ENCODE assay signal across 8 cellular contexts in the genomic region with DNA sequence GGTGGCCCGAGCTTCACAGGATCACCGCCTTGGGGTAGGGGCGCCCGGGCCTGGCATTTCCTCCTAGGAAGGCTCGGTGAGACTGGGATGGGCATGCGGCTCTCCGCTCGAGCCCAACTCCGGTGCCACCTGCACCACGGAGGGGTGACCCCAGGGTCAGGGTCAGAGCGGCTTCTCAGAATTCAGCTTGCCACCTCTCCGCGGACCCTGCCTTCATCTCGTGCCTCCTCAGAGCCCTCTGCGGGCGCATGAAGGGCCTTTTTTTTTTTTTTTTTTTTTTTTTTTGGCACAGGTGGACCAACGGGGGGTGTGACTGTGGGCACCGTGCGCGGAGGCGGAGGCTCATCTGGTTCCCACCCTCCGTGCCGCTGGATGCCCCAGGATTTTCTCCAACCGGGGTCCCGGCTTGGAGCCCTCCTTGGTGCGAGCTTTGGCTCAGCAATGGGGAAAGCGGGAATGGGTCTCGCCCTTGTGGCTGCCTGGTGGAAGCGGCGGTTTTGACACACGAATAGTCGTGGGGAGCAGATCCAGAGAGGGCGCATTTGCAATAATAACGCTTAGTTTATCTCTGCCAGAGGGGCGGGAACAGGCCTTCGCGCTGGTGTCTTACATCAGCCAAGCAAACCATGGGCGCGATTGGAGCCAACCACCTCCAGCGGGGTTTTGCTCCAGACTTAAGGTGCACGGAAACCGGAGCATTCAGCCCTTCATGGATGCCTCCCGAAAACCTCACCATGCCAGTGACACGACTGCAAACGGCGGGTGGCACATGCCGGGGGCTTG. TPM values are rescaled to one million over a fixed set of nuclear protein-coding genes. Genes with fewer than 3 reads are reported as not detected.
A peak's percentile ranks its signal among the peaks of the same experiment; 100 is the strongest.
DNase-seq lines count a peak whose midpoint lies in the region; ATAC-seq and TF ChIP-seq lines count a peak whose summit lies in the region.

No MANE protein-coding gene starts in this region.

- H3K4me1 ChIP-seq in adipocyte (ENCODE audit: control insufficient read depth, insufficient read depth, low read length) (peaks cover 10% of the 10 kb centered on the region), right cardiac atrium (ENCODE audit: control insufficient read depth, insufficient read depth, low read length) (peaks cover 7% of the 10 kb centered on the region)
- peaks cover 44% of the 10 kb centered on the region for H3K4me1 ChIP-seq in CD8-positive, alpha-beta T cell (ENCODE audit: insufficient read depth, low read length)

- WGBS in right cardiac atrium, result 15% methylated on average over 47 of the region's 47 CpGs

- intact Hi-C loops in right cardiac atrium (cut with DNase I), result no loop called here
- intact Hi-C loops in CD8-positive, alpha-beta T cell (cut with DNase I, micrococcal nuclease), result no loop called here

- no peaks in the 10 kb centered on the region for H3K27me3 Mint-ChIP-seq in progenitor cell of endocrine pancreas
- peaks cover 63% of the 10 kb centered on the region for H3K27me3 Mint-ChIP-seq in CD8-positive, alpha-beta T cell (ENCODE audit: low read depth)

- peak overlapping the region; percentile 95 for H3K4me3 ChIP-seq in adipocyte (ENCODE audit: low read length)
- peak overlapping the region; percentile 93 for H3K4me3 ChIP-seq in right cardiac atrium (ENCODE audit: low read length)
- no peak overlapping the region for H3K4me3 ChIP-seq in CD8-positive, alpha-beta T cell (ENCODE audit: low read depth, low read length)

- H3K36me3 ChIP-seq in adipocyte (ENCODE audit: control insufficient read depth, insufficient read depth, low read length, severe bottlenecking), result peaks cover 8% of the 10 kb centered on the region
- no peaks in the 10 kb centered on the region for H3K36me3 ChIP-seq in CD8-positive, alpha-beta T cell (ENCODE audit: insufficient read depth, low read length)

- DNase-seq in G401 (ENCODE audit: low spot score) (peak; percentile 86), NCI-H1105 treated with DMSO at 0.1 percent for 48 hours (lab: John Stamatoyannopoulos, UW) (peak; percentile 72), adipocyte (ENCODE audit: low read depth) (peak; percentile 89), right cardiac atrium (peak; percentile 81 to 92 (median 87)), progenitor cell of endocrine pancreas (ENCODE audit: low spot score, unreplicated experiment) (peak; percentile 23), NCI-H1048 (lab: John Stamatoyannopoulos, UW) (no peak), AG08395 (ENCODE audit: low spot score) (no peak)
- DNase-seq in CD8-positive, alpha-beta T cell, result no peak

- CTCF ChIA-PET in CD8-positive, alpha-beta T cell (lab: Charles Lee), result interaction anchor here (0.5 kb wide), 1 partner anchor 130 kb away, joined by 4 read pairs; no protein-coding TSS in a partner anchor

- H3K36me3 Mint-ChIP-seq in progenitor cell of endocrine pancreas (ENCODE audit: insufficient read depth), result peaks cover 15% of the 10 kb centered on the region
- H3K36me3 Mint-ChIP-seq in CD8-positive, alpha-beta T cell, result no peaks in the 10 kb centered on the region

- H3K4me1 Mint-ChIP-seq in progenitor cell of endocrine pancreas (ENCODE audit: low read depth), result peaks cover 17% of the 10 kb centered on the region
- H3K4me1 Mint-ChIP-seq in CD8-positive, alpha-beta T cell (ENCODE audit: low read depth), result peaks cover 30% of the 10 kb centered on the region

- H3K9me3 ChIP-seq in adipocyte (ENCODE audit: control insufficient read depth, low read length) (no peaks in the 10 kb centered on the region), right cardiac atrium (ENCODE audit: control insufficient read depth, low read length) (no peaks in the 10 kb centered on the region)
- H3K9me3 ChIP-seq in CD8-positive, alpha-beta T cell (ENCODE audit: low read length), result no peaks in the 10 kb centered on the region

- ATAC-seq in right cardiac atrium, result peak; percentile 25 to 32
- ATAC-seq in CD8-positive, alpha-beta T cell, result no peak

- peak overlapping the region; percentile 100 for H3K9ac ChIP-seq in adipocyte (ENCODE audit: low read length)

- H3K9me3 Mint-ChIP-seq in progenitor cell of endocrine pancreas (ENCODE audit: low read depth), result peaks cover 3% of the 10 kb centered on the region
- H3K9me3 Mint-ChIP-seq in CD8-positive, alpha-beta T cell, result no peaks in the 10 kb centered on the region

- H3K27ac ChIP-seq in right cardiac atrium (ENCODE audit: low read length), result peak overlapping the region; percentile 94
- no peak overlapping the region for H3K27ac ChIP-seq in CD8-positive, alpha-beta T cell (ENCODE audit: low read depth, low read length)

- no peaks in the 10 kb centered on the region for H3K27me3 ChIP-seq in adipocyte (replicated peaks; ENCODE audit: control insufficient read depth, insufficient read depth, low read length)
- H3K27me3 ChIP-seq in right cardiac atrium (ENCODE audit: control insufficient read depth, insufficient read depth), result no peaks in the 10 kb centered on the region
- H3K27me3 ChIP-seq in CD8-positive, alpha-beta T cell (ENCODE audit: insufficient read depth, low read length), result peaks cover 32% of the 10 kb centered on the region

- peak overlapping the region; percentile 99 for H3K27ac Mint-ChIP-seq in progenitor cell of endocrine pancreas
- H3K27ac Mint-ChIP-seq in CD8-positive, alpha-beta T cell, result no peak overlapping the region

- in situ Hi-C loops in G401 (cut with HindIII; ENCODE audit: low sequenced_read_pairs), result no loop called here

- POLR2A ChIA-PET in CD8-positive, alpha-beta T cell (lab: Charles Lee), result interaction anchor here (0.5 kb wide), 1 partner anchor 32 kb away, joined by 4 read pairs; no protein-coding TSS in a partner anchor

- H3K4me3 Mint-ChIP-seq in progenitor cell of endocrine pancreas (ENCODE audit: low read depth), result peak overlapping the region; percentile 90
- H3K4me3 Mint-ChIP-seq in CD8-positive, alpha-beta T cell, result no peak overlapping the region

- no peak for TF ChIP-seq CTCF in progenitor cell of endocrine pancreas (IDR thresholded peaks at IDR 0.05; ENCODE audit: unreplicated experiment)
- no peak for TF ChIP-seq CTCF in CD8-positive, alpha-beta T cell (IDR thresholded peaks at IDR 0.05)

RNA-seq across cellular contexts. Expression of a gene that starts 5.0 kb away (rescaled TPM):
- total RNA-seq in G401 (2014; rRNA removed; shearing (Covaris generic)), result 31.5 and 42.8 TPM in 2 replicates
- total RNA-seq in right cardiac atrium, result 10 to 100 TPM; 33.1 to 46.6 (median 39.3) TPM
- polyA plus RNA-seq in right cardiac atrium, result 38.9 TPM
- 190 and 197 TPM in 2 replicates for total RNA-seq in progenitor cell of endocrine pancreas
- 100 to 1,000 TPM in 1 of 2 experiments, 10 to 100 TPM in 1; 87.0 to 107 TPM for total RNA-seq in CD8-positive, alpha-beta T cell

Comparison
In these comparisons a context has a peak if more than half of its experiments do, and no peak if none do; other contexts are left out.
1. DNase-seq: peak in G401 (single experiment), NCI-H1105 treated with DMSO at 0.1 percent for 48 hours (single experiment), adipocyte (single experiment), right cardiac atrium (3 of 3) and progenitor cell of endocrine pancreas (single experiment); none in CD8-positive, alpha-beta T cell (0 of 7), NCI-H1048 (single experiment) and AG08395 (single experiment).